ENCODE assay signal across 1 cellular context in genomic region chr1:46002751-46003150, GRCh38.
TF ChIP-seq lines count a peak whose summit lies in the region.

No MANE protein-coding gene starts in this region.

TF ChIP-seq in HepG2, 621 proteins besides CTCF, POLR2A, EP300 and RAD21 (continued from another document):
- no peak for TF ChIP-seq ARID4A (CRISPR knock-in tag; IDR thresholded peaks at IDR 0.05; ENCODE audit: borderline replicate concordance)
- no peak for TF ChIP-seq ZFYVE20 (CRISPR knock-in tag; IDR thresholded peaks at IDR 0.05; ENCODE audit: borderline replicate concordance, low read depth)
- no peak for TF ChIP-seq ZNF83 (CRISPR knock-in tag; IDR thresholded peaks at IDR 0.05; ENCODE audit: borderline replicate concordance)
- no peak for TF ChIP-seq NFATC3 (CRISPR knock-in tag; IDR thresholded peaks at IDR 0.05)
- TF ChIP-seq ZNF792 (CRISPR knock-in tag; IDR thresholded peaks at IDR 0.05): no peak
- TF ChIP-seq KLF13 (CRISPR knock-in tag; IDR thresholded peaks at IDR 0.05): no peak
- TF ChIP-seq RFXAP (CRISPR knock-in tag; IDR thresholded peaks at IDR 0.05; ENCODE audit: borderline replicate concordance): no peak
- no peak for TF ChIP-seq ARID5B (CRISPR knock-in tag; IDR thresholded peaks at IDR 0.05)
TF ChIP-seq in HepG2: peak in this region for 0.
